Comparison of ENCODE assay signal across 9 cellular contexts in genomic region chr1:1038694-1039093, GRCh38. TPM values are rescaled to one million over a fixed set of nuclear protein-coding genes. Genes with fewer than 3 reads are reported as not detected.
DNase-seq lines count a peak whose midpoint lies in the region; ATAC-seq and TF ChIP-seq lines count a peak whose summit lies in the region.
"Had no signal": no experiment of that assay in that cellular context is flagged by ENCODE, and none has a peak within 500 bp of the region (broad histone marks: within the 10 kb centered on the region; RNA-seq: fewer than 3 reads in every experiment).

No MANE protein-coding gene starts in this region.

- peaks cover 9% of the 10 kb centered on the region for H3K27me3 Mint-ChIP-seq in IgD-negative memory B cell
- H3K27me3 Mint-ChIP-seq in chondrocyte (ENCODE audit: low read depth) = no peaks in the 10 kb centered on the region

- H3K36me3 Mint-ChIP-seq in IgD-negative memory B cell (no peaks in the 10 kb centered on the region), chondrocyte (ENCODE audit: low read depth) (peaks cover 6% of the 10 kb centered on the region)

- no peak overlapping the region for H3K4me2 ChIP-seq in Karpas-422 (ENCODE audit: low read depth, low read length, poor library complexity, severe bottlenecking)

- peak; percentile 79 for DNase-seq in GM10248 (ENCODE audit: extremely low spot score)
- DNase-seq in chondrocyte (ENCODE audit: low spot score) = no peak
- DNase-seq in posterior cingulate gyrus = no peak
- DNase-seq in aorta = no peak
- no peak for DNase-seq in Karpas-422

- no peak overlapping the region for H3K27ac ChIP-seq in aorta (ENCODE audit: low read depth in 1 of 2, low read length in 2 of 2)
- H3K27ac ChIP-seq in Karpas-422 (ENCODE audit: low read length) = no peak overlapping the region

- TF ChIP-seq CTCF in GM10248 (IDR thresholded peaks at IDR 0.05; ENCODE audit: control extremely low read depth, extremely low read depth, low read depth, missing control alignments) (no peak), chondrocyte (IDR thresholded peaks at IDR 0.05) (no peak)

- no peak overlapping the region for H3K9ac ChIP-seq in Karpas-422 (ENCODE audit: low read length)

- H3K27me3 ChIP-seq in aorta (ENCODE audit: control insufficient read depth in 1 of 2, insufficient read depth in 2 of 2, low read length in 1 of 2) = no peaks in the 10 kb centered on the region
- no peaks in the 10 kb centered on the region for H3K27me3 ChIP-seq in Karpas-422 (ENCODE audit: low read length)

- no peaks in the 10 kb centered on the region for H3K79me2 ChIP-seq in Karpas-422 (ENCODE audit: low read length)

- H3K4me3 ChIP-seq in aorta (ENCODE audit: low read length in 2 of 2) (no peak overlapping the region), Karpas-422 (ENCODE audit: low read length) (no peak overlapping the region)

- ATAC-seq in GM21381 (IDR thresholded peaks at IDR 0.05; ENCODE audit: unreplicated experiment) = peak; percentile 59
- no peak for ATAC-seq in aorta (ENCODE audit: low FRiP score)
- no peak for ATAC-seq in HG02970 (IDR thresholded peaks at IDR 0.05; ENCODE audit: low FRiP score, unreplicated experiment)

- peak overlapping the region; percentile 12 to 78 (median 56) for H3K4me3 Mint-ChIP-seq in IgD-negative memory B cell
- no peak overlapping the region for H3K4me3 Mint-ChIP-seq in chondrocyte (ENCODE audit: unreplicated experiment)

- H3K27ac Mint-ChIP-seq in IgD-negative memory B cell = peak overlapping the region in 1 of 3 donors; percentile 76
- H3K27ac Mint-ChIP-seq in chondrocyte (ENCODE audit: unreplicated experiment) = peak overlapping the region; percentile 55

- intact Hi-C loops in posterior cingulate gyrus (cut with DNase I) (no loop called here), aorta (cut with DNase I) (no loop called here)

- H3K9me3 Mint-ChIP-seq in IgD-negative memory B cell (no peaks in the 10 kb centered on the region), chondrocyte (ENCODE audit: low read depth) (no peaks in the 10 kb centered on the region)

- H2AFZ ChIP-seq in Karpas-422 (ENCODE audit: low read length) = no peak overlapping the region

- no peaks in the 10 kb centered on the region for H3K36me3 ChIP-seq in aorta (ENCODE audit: control insufficient read depth in 1 of 2, insufficient read depth in 2 of 2, low read length in 1 of 2)
- no peaks in the 10 kb centered on the region for H3K36me3 ChIP-seq in Karpas-422 (ENCODE audit: insufficient read depth, low read length)

- H3K9me3 ChIP-seq in aorta (ENCODE audit: control insufficient read depth, low read length) = no peaks in the 10 kb centered on the region
- no peaks in the 10 kb centered on the region for H3K9me3 ChIP-seq in Karpas-422 (ENCODE audit: low read length)

- CTCF ChIA-PET in GM10248 (lab: Yijun Ruan, JAX) = interaction anchor here (0.8 to 4.2 kb wide), 7 partner anchors 16 to 212 kb away, joined by 3 to 24 read pairs (median 4); no protein-coding TSS in a partner anchor

- no peaks in the 10 kb centered on the region for H3K4me1 ChIP-seq in aorta (ENCODE audit: control insufficient read depth in 1 of 2, insufficient read depth in 2 of 2, low read length in 2 of 2)
- peaks cover 5% of the 10 kb centered on the region for H3K4me1 ChIP-seq in Karpas-422 (ENCODE audit: low read length)

- 89 to 99% methylated on average over 6 of the region's 6 CpGs for WGBS in aorta, 2 donors

- peaks cover 6 to 16% (median 15%) of the 10 kb centered on the region in 3 donors for H3K4me1 Mint-ChIP-seq in IgD-negative memory B cell
- H3K4me1 Mint-ChIP-seq in chondrocyte (ENCODE audit: low read depth) = peaks cover 12% of the 10 kb centered on the region

- H4K20me1 ChIP-seq in Karpas-422 (ENCODE audit: insufficient read depth, low read depth, low read length) = peaks cover 39% of the 10 kb centered on the region; the same call in 1 of the 2 replicates

- POLR2A ChIA-PET in GM10248 (lab: Yijun Ruan, JAX) = no interaction called here

- H3K9me2 ChIP-seq in Karpas-422 (replicated peaks; ENCODE audit: insufficient read depth, low read length) = no peaks in the 10 kb centered on the region

RNA-seq across cellular contexts. Expression of gene AGRN, which starts 18.8 kb away (rescaled TPM):
- 0.05 TPM for polyA plus RNA-seq in IgD-negative memory B cell
- 138 to 221 TPM (median 219 TPM) in 3 replicates for total RNA-seq in chondrocyte
- total RNA-seq in aorta = 10 to 100 TPM; 25.1 to 38.6 TPM
- polyA plus RNA-seq in aorta = 10 to 100 TPM in 1 of 2 donors, 1 to 10 TPM in 1; 4.3 to 20.1 TPM
- 2.4 and 8.4 TPM in 2 replicates for total RNA-seq in Karpas-422 (2014; rRNA removed; shearing (Covaris generic); ENCODE audit: low replicate concordance)

RNA-seq across cellular contexts. Expression of gene ISG15, which starts 25.4 kb away (rescaled TPM):
- polyA plus RNA-seq in IgD-negative memory B cell (191 TPM), aorta (100 to 1,000 TPM in 1 of 2 donors, 10 to 100 TPM in 1; 79.5 to 104 TPM)
- total RNA-seq in chondrocyte (28.5 to 42.8 TPM (median 42.2 TPM) in 3 replicates), aorta (10 to 100 TPM; 34.4 to 40.8 TPM)
- 102 and 127 TPM in 2 replicates for total RNA-seq in Karpas-422 (2014; rRNA removed; shearing (Covaris generic); ENCODE audit: low replicate concordance)

RNA-seq across cellular contexts. Expression of gene RNF223, which starts 35.4 kb away (rescaled TPM):
- polyA plus RNA-seq in IgD-negative memory B cell (not detected), aorta (not detected)
- total RNA-seq in chondrocyte (not detected in 3 replicates), aorta (not detected)
- not detected in 2 replicates for total RNA-seq in Karpas-422 (2014; rRNA removed; shearing (Covaris generic); ENCODE audit: low replicate concordance)
- total RNA-seq: omental fat pad had no signal

RNA-seq across cellular contexts. Expression of gene HES4, which starts 38.8 kb away (rescaled TPM):
- polyA plus RNA-seq in IgD-negative memory B cell (not detected), aorta (10 to 100 TPM in 1 of 2 donors, 1 to 10 TPM in 1; 3.6 to 82.3 TPM)
- total RNA-seq in chondrocyte (56.6 to 137 TPM (median 136 TPM) in 3 replicates), aorta (10 to 100 TPM; 31.3 to 47.5 TPM)
- not detected in 2 replicates for total RNA-seq in Karpas-422 (2014; rRNA removed; shearing (Covaris generic); ENCODE audit: low replicate concordance)

RNA-seq across cellular contexts. Expression of gene PERM1, which starts 56.8 kb away (rescaled TPM):
- polyA plus RNA-seq in IgD-negative memory B cell (not detected), aorta (1 to 10 TPM in 1 of 2 donors, under 1 TPM in 1; 0.50 to 1.5 TPM)
- total RNA-seq in chondrocyte (0.12 to 0.37 TPM (median 0.31 TPM) in 3 replicates), aorta (under 1 TPM; 0.42 to 0.49 TPM)
- total RNA-seq in Karpas-422 (2014; rRNA removed; shearing (Covaris generic); ENCODE audit: low replicate concordance) = not detected in 2 replicates
